8 cellular contexts compared by ENCODE assay signal in genomic region chrX:47540754-47541538, GRCh38. TPM values are rescaled to one million over a fixed set of nuclear protein-coding genes. Genes with fewer than 3 reads are reported as not detected.
DNase-seq lines count a peak whose midpoint lies in the region; ATAC-seq and TF ChIP-seq lines count a peak whose summit lies in the region.

No MANE protein-coding gene starts in this region.

- H3K27me3 ChIP-seq in BJ (ENCODE audit: control insufficient read depth, insufficient read depth, low read length) (no peaks in the 10 kb centered on the region), HL-60 (ENCODE audit: insufficient read depth, poor library complexity, severe bottlenecking) (no peaks in the 10 kb centered on the region), iPS DF 6.9 (ENCODE audit: control insufficient read depth, insufficient read depth, low read length) (no peaks in the 10 kb centered on the region)

- POLR2A ChIA-PET in BJ (lab: Charles Lee) = no interaction called here

- CTCF ChIA-PET in BJ (lab: Yijun Ruan, JAX) = interaction anchor here (0.6 to 2.7 kb wide), 13 partner anchors 9 to 487 kb away, joined by 3 to 16 read pairs (median 3); partner anchors contain the start of gene TIMP1

- no peak for ATAC-seq in effector memory CD8-positive, alpha-beta T cell (replicated peaks)

- no peaks in the 10 kb centered on the region for H3K36me3 Mint-ChIP-seq in activated naive CD8-positive, alpha-beta T cell treated with anti-CD3 and anti-CD28 coated beads for 36 hours
- no peaks in the 10 kb centered on the region for H3K36me3 Mint-ChIP-seq in effector memory CD8-positive, alpha-beta T cell (ENCODE audit: insufficient read depth)

- no peak overlapping the region for H3K27ac Mint-ChIP-seq in activated naive CD8-positive, alpha-beta T cell treated with anti-CD3 and anti-CD28 coated beads for 36 hours
- no peak overlapping the region for H3K27ac Mint-ChIP-seq in effector memory CD8-positive, alpha-beta T cell

- H3K27ac ChIP-seq in HL-60 (replicated peaks) (peak overlapping the region; percentile 18), iPS DF 6.9 (ENCODE audit: low read length) (no peak overlapping the region)

- H3K9me3 Mint-ChIP-seq in activated naive CD8-positive, alpha-beta T cell treated with anti-CD3 and anti-CD28 coated beads for 36 hours = no peaks in the 10 kb centered on the region
- H3K9me3 Mint-ChIP-seq in effector memory CD8-positive, alpha-beta T cell = no peaks in the 10 kb centered on the region

- peak; percentile 65 for TF ChIP-seq CTCF in BJ (IDR thresholded peaks at IDR 0.05; ENCODE audit: insufficient read depth, low read depth, low read length)
- no peak for TF ChIP-seq CTCF in HL-60 (IDR thresholded peaks at IDR 0.05; ENCODE audit: insufficient read depth, low read length)

- H3K27me3 Mint-ChIP-seq in activated naive CD8-positive, alpha-beta T cell treated with anti-CD3 and anti-CD28 coated beads for 36 hours = no peaks in the 10 kb centered on the region
- no peaks in the 10 kb centered on the region for H3K27me3 Mint-ChIP-seq in effector memory CD8-positive, alpha-beta T cell

- H3K4me3 Mint-ChIP-seq in activated naive CD8-positive, alpha-beta T cell treated with anti-CD3 and anti-CD28 coated beads for 36 hours = no peak overlapping the region
- no peak overlapping the region for H3K4me3 Mint-ChIP-seq in effector memory CD8-positive, alpha-beta T cell

- no peaks in the 10 kb centered on the region for H3K36me3 ChIP-seq in BJ (ENCODE audit: control insufficient read depth, insufficient read depth, low read length)
- no peaks in the 10 kb centered on the region for H3K36me3 ChIP-seq in iPS DF 6.9 (ENCODE audit: control insufficient read depth, insufficient read depth, low read length)

- H3K4me1 Mint-ChIP-seq in activated naive CD8-positive, alpha-beta T cell treated with anti-CD3 and anti-CD28 coated beads for 36 hours = no peaks in the 10 kb centered on the region
- no peaks in the 10 kb centered on the region for H3K4me1 Mint-ChIP-seq in effector memory CD8-positive, alpha-beta T cell (ENCODE audit: low read depth in 2 of 2)

- no CpG with 5 or more reads among the region's 15 CpGs for WGBS in iPS DF 6.9 (ENCODE audit: insufficient coverage, insufficient read length)

- no peaks in the 10 kb centered on the region for H3K9me3 ChIP-seq in iPS DF 6.9 (ENCODE audit: control insufficient read depth, insufficient read depth, low read length)

- no peaks in the 10 kb centered on the region for H3K4me1 ChIP-seq in iPS DF 6.9 (ENCODE audit: control insufficient read depth, insufficient read depth, low read length)

- H3K4me3 ChIP-seq in BJ (ENCODE audit: low read depth, low read length) = no peak overlapping the region
- H3K4me3 ChIP-seq in HL-60 (replicated peaks; ENCODE audit: insufficient read depth, low read length) = no peak overlapping the region
- H3K4me3 ChIP-seq in iPS DF 6.9 (ENCODE audit: low read length) = no peak overlapping the region

- DNase-seq in BJ (ENCODE audit: low read depth) (peak; percentile 71), HL-60 (ENCODE audit: low read depth in 1 of 2, low spot score in 1 of 2) (peak in 1 of 2 experiments; percentile 70), NCI-H748 treated with DMSO at 0.1 percent for 48 hours (lab: John Stamatoyannopoulos, UW) (peak; percentile 92), brain pericyte (ENCODE audit: low read depth, low spot score) (peak; percentile 64), iPS DF 6.9 (ENCODE audit: low read depth, low spot score) (peak; percentile 47), retina (peak; percentile 73)
- no peak for DNase-seq in activated naive CD8-positive, alpha-beta T cell treated with anti-CD3 and anti-CD28 coated beads for 36 hours
- DNase-seq in effector memory CD8-positive, alpha-beta T cell = no peak

RNA-seq across cellular contexts. Expression of gene ARAF, which starts 20.1 kb away (rescaled TPM):
- polyA plus RNA-seq in BJ (2011; rRNA removed) = 36.1 and 62.3 TPM in 2 replicates
- polyA minus RNA-seq in BJ (2011; rRNA and poly(A)+ RNA removed) = 65.8 and 66.4 TPM in 2 replicates
- 10 to 100 TPM; 65.1 to 70.8 TPM for total RNA-seq in activated naive CD8-positive, alpha-beta T cell treated with anti-CD3 and anti-CD28 coated beads for 36 hours

RNA-seq across cellular contexts. Expression of gene TIMP1, which starts 41.3 kb away (rescaled TPM):
- 1,766 and 1,870 TPM in 2 replicates for polyA plus RNA-seq in BJ (2011; rRNA removed)
- polyA minus RNA-seq in BJ (2011; rRNA and poly(A)+ RNA removed) = 1,901 and 3,419 TPM in 2 replicates
- total RNA-seq in activated naive CD8-positive, alpha-beta T cell treated with anti-CD3 and anti-CD28 coated beads for 36 hours = 1 to 10 TPM; 2.7 to 3.2 TPM

RNA-seq across cellular contexts. Expression of gene ZNF41, which starts 57.9 kb away (rescaled TPM):
- 4.8 and 6.5 TPM in 2 replicates for polyA plus RNA-seq in BJ (2011; rRNA removed)
- 2.9 and 4.0 TPM in 2 replicates for polyA minus RNA-seq in BJ (2011; rRNA and poly(A)+ RNA removed)
- total RNA-seq in activated naive CD8-positive, alpha-beta T cell treated with anti-CD3 and anti-CD28 coated beads for 36 hours = 1 to 10 TPM; 8.8 TPM

Comparison
In these comparisons a context has a peak if more than half of its experiments do, and no peak if none do; other contexts are left out.
1. DNase-seq: peak in BJ (single experiment), NCI-H748 treated with DMSO at 0.1 percent for 48 hours (single experiment), brain pericyte (single experiment), iPS DF 6.9 (single experiment) and retina (single experiment); none in activated naive CD8-positive, alpha-beta T cell treated with anti-CD3 and anti-CD28 coated beads for 36 hours (single experiment) and effector memory CD8-positive, alpha-beta T cell (0 of 3).